8 cellular contexts compared by ENCODE assay signal in genomic region chr19:10106100-10106936, GRCh38. TPM values are rescaled to one million over a fixed set of nuclear protein-coding genes. Genes with fewer than 3 reads are reported as not detected.
DNase-seq lines count a peak whose midpoint lies in the region; ATAC-seq and TF ChIP-seq lines count a peak whose summit lies in the region.

A gene with protein sequence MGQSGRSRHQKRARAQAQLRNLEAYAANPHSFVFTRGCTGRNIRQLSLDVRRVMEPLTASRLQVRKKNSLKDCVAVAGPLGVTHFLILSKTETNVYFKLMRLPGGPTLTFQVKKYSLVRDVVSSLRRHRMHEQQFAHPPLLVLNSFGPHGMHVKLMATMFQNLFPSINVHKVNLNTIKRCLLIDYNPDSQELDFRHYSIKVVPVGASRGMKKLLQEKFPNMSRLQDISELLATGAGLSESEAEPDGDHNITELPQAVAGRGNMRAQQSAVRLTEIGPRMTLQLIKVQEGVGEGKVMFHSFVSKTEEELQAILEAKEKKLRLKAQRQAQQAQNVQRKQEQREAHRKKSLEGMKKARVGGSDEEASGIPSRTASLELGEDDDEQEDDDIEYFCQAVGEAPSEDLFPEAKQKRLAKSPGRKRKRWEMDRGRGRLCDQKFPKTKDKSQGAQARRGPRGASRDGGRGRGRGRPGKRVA (plus strand): TSS chr19:10106362. CDS start chr19:10106395, 33 bp downstream.

- DNase-seq in CD4-positive, alpha-beta T cell, result peak; percentile 94 to 99 (median 97)
- DNase-seq in HS-5 (ENCODE audit: low read depth) (peak; percentile 93), NK-92 (lab: John Stamatoyannopoulos, UW; ENCODE audit: unreplicated experiment) (peak; percentile 82), lower lobe of right lung (peak; percentile 98)
- peak; percentile 99 for DNase-seq in activated CD8-positive, alpha-beta T cell treated with anti-CD3 and anti-CD28 coated beads, Interleukin-2, amount 10 ng/mL, durations not matched to agents 7 days and 5 days
- peak; percentile 90 to 95 (median 94) for DNase-seq in stimulated activated CD4-positive, alpha-beta T cell treated with anti-CD3 and anti-CD28 coated beads, TNF-alpha, amount 100 ng/mL, for 1 hour (ENCODE audit: low read depth in 3 of 3, low spot score in 1 of 3)

- H3K9me3 ChIP-seq in CD4-positive, alpha-beta T cell (ENCODE audit: control insufficient read depth, low read length), result no peaks in the 10 kb centered on the region
- H3K9me3 ChIP-seq in ectodermal cell (ENCODE audit: control insufficient read depth, low read length) (no peaks in the 10 kb centered on the region), lower lobe of right lung (no peaks in the 10 kb centered on the region)

- POLR2A ChIA-PET in CD4-positive, alpha-beta T cell (lab: Charles Lee), result interaction anchor here (0.7 to 6.0 kb wide), 11 partner anchors 10 to 227 kb away, joined by 3 to 80 read pairs (median 5); partner anchors contain the start of genes EIF3G and RAVER1
- POLR2A ChIA-PET in activated CD8-positive, alpha-beta T cell treated with anti-CD3 and anti-CD28 coated beads, Interleukin-2, amount 10 ng/mL, durations not matched to agents 7 days and 5 days (lab: Charles Lee), result interaction anchor here (0.5 to 9.4 kb wide), 5 partner anchors 9 to 88 kb away, joined by 3 to 92 read pairs (median 4); partner anchors contain the start of gene EIF3G

- no peaks in the 10 kb centered on the region for H3K27me3 ChIP-seq in CD4-positive, alpha-beta T cell (ENCODE audit: control insufficient read depth, insufficient read depth, low read length)
- H3K27me3 ChIP-seq in ectodermal cell (ENCODE audit: control insufficient read depth, insufficient read depth, low read length, poor library complexity, severe bottlenecking) (no peaks in the 10 kb centered on the region), lower lobe of right lung (ENCODE audit: low read depth) (no peaks in the 10 kb centered on the region)

- H3K4me3 ChIP-seq in ectodermal cell (ENCODE audit: insufficient read depth, low read depth, low read length) (peak within 1 kb of the TSS; percentile 73), lower lobe of right lung (peak within 1 kb of the TSS; percentile 97)

- peak within 1 kb of the TSS; percentile 94 for H3K27ac ChIP-seq in CD4-positive, alpha-beta T cell (ENCODE audit: low read depth, low read length)
- H3K27ac ChIP-seq in ectodermal cell (ENCODE audit: insufficient read depth, low read depth, low read length, poor library complexity, severe bottlenecking) (no peak within 1 kb of the TSS), lower lobe of right lung (peak within 1 kb of the TSS; percentile 88)

- H3K9me3 Mint-ChIP-seq in CD4-positive, alpha-beta T cell, result no peaks in the 10 kb centered on the region
- H3K9me3 Mint-ChIP-seq in activated CD8-positive, alpha-beta T cell treated with anti-CD3 and anti-CD28 coated beads, Interleukin-2, amount 10 ng/mL, durations not matched to agents 7 days and 5 days (ENCODE audit: insufficient read depth), result no peaks in the 10 kb centered on the region

- H3K4me1 ChIP-seq in ectodermal cell (ENCODE audit: control insufficient read depth, insufficient read depth, low read length) (peaks cover 5% of the 10 kb centered on the region), lower lobe of right lung (peaks cover 25% of the 10 kb centered on the region)

- H3K4me1 Mint-ChIP-seq in CD4-positive, alpha-beta T cell (ENCODE audit: low read depth), result peaks cover 58% of the 10 kb centered on the region
- H3K4me1 Mint-ChIP-seq in activated CD8-positive, alpha-beta T cell treated with anti-CD3 and anti-CD28 coated beads, Interleukin-2, amount 10 ng/mL, durations not matched to agents 7 days and 5 days (ENCODE audit: low read depth), result peaks cover 78% of the 10 kb centered on the region

- TF ChIP-seq CTCF in CD4-positive, alpha-beta T cell (IDR thresholded peaks at IDR 0.05), result no peak
- no peak for TF ChIP-seq CTCF in lower lobe of right lung (IDR thresholded peaks at IDR 0.05)

- intact Hi-C loops in CD4-positive, alpha-beta T cell (cut with DNase I, micrococcal nuclease), result loop anchor here (5.0 to 10.0 kb wide), 3 partner anchors 86 to 298 kb away; partner anchors contain the start of genes CDC37 (in 1 of the 2), DNMT1 (in 1 of the 2) and MRPL4 (in 1 of the 2)
- intact Hi-C loops in lower lobe of right lung (cut with DNase I), result no loop called here

- WGBS in ectodermal cell, 2 experiments, result 1% methylated on average over 71 of the region's 71 CpGs

- peak within 1 kb of the TSS; percentile 93 for H3K4me3 Mint-ChIP-seq in CD4-positive, alpha-beta T cell
- peak within 1 kb of the TSS; percentile 84 for H3K4me3 Mint-ChIP-seq in activated CD8-positive, alpha-beta T cell treated with anti-CD3 and anti-CD28 coated beads, Interleukin-2, amount 10 ng/mL, durations not matched to agents 7 days and 5 days

- H3K36me3 Mint-ChIP-seq in CD4-positive, alpha-beta T cell (ENCODE audit: low read depth), result peaks cover 49% of the 10 kb centered on the region
- H3K36me3 Mint-ChIP-seq in activated CD8-positive, alpha-beta T cell treated with anti-CD3 and anti-CD28 coated beads, Interleukin-2, amount 10 ng/mL, durations not matched to agents 7 days and 5 days (ENCODE audit: low read depth), result peaks cover 42% of the 10 kb centered on the region

- H3K36me3 ChIP-seq in ectodermal cell (ENCODE audit: control insufficient read depth, insufficient read depth, low read length) (peaks cover 29% of the 10 kb centered on the region), lower lobe of right lung (peaks cover 41% of the 10 kb centered on the region)

- ATAC-seq in CD4-positive, alpha-beta T cell (ENCODE audit: poor library complexity), result peak; percentile 59
- peak; percentile 58 for ATAC-seq in GM19468 (IDR thresholded peaks at IDR 0.05; ENCODE audit: extremely low read depth, unreplicated experiment)
- peak; percentile 77 for ATAC-seq in activated CD8-positive, alpha-beta T cell treated with anti-CD3 and anti-CD28 coated beads, Interleukin-2, amount 10 ng/mL, durations not matched to agents 7 days and 5 days
- peak; percentile 98 for ATAC-seq in lower lobe of right lung

- CTCF ChIA-PET in CD4-positive, alpha-beta T cell (lab: Charles Lee), result interaction anchor here (0.6 to 1.5 kb wide), 3 partner anchors 10 to 176 kb away, joined by 3 to 6 read pairs (median 4); no protein-coding TSS in a partner anchor
- CTCF ChIA-PET in activated CD8-positive, alpha-beta T cell treated with anti-CD3 and anti-CD28 coated beads, Interleukin-2, amount 10 ng/mL, durations not matched to agents 7 days and 5 days (lab: Charles Lee), result interaction anchor here (0.8 to 11.3 kb wide), 7 partner anchors 8 to 318 kb away, joined by 3 to 135 read pairs (median 4); partner anchors contain the start of gene EIF3G

- no peaks in the 10 kb centered on the region for H3K27me3 Mint-ChIP-seq in CD4-positive, alpha-beta T cell
- no peaks in the 10 kb centered on the region for H3K27me3 Mint-ChIP-seq in activated CD8-positive, alpha-beta T cell treated with anti-CD3 and anti-CD28 coated beads, Interleukin-2, amount 10 ng/mL, durations not matched to agents 7 days and 5 days (ENCODE audit: low read depth)

- peak within 1 kb of the TSS; percentile 95 for H3K27ac Mint-ChIP-seq in CD4-positive, alpha-beta T cell
- H3K27ac Mint-ChIP-seq in activated CD8-positive, alpha-beta T cell treated with anti-CD3 and anti-CD28 coated beads, Interleukin-2, amount 10 ng/mL, durations not matched to agents 7 days and 5 days, result peak within 1 kb of the TSS; percentile 96

RNA-seq across cellular contexts. Expression of the gene that starts here (rescaled TPM):
- 100 to 1,000 TPM; 119 to 127 TPM for total RNA-seq in CD4-positive, alpha-beta T cell
- total RNA-seq in activated CD8-positive, alpha-beta T cell treated with anti-CD3 and anti-CD28 coated beads, Interleukin-2, amount 10 ng/mL, durations not matched to agents 7 days and 5 days, result 100 to 1,000 TPM; 107 to 121 TPM
- polyA plus RNA-seq in ectodermal cell (2013, experiment 1 of 4), result 42.5 TPM
- 44.5 TPM for polyA plus RNA-seq in ectodermal cell (2013, experiment 2 of 4)
- 37.6 TPM for polyA plus RNA-seq in ectodermal cell (2013, experiment 3 of 4)
- 35.0 TPM for polyA plus RNA-seq in ectodermal cell (2013, experiment 4 of 4)
- total RNA-seq in lower lobe of right lung, result 30.8 TPM
